8 cellular contexts compared by ENCODE assay signal in genomic region chr12:116539905-116540482, GRCh38. TPM values are rescaled to one million over a fixed set of nuclear protein-coding genes. Genes with fewer than 3 reads are reported as not detected.
DNase-seq lines count a peak whose midpoint lies in the region; ATAC-seq and TF ChIP-seq lines count a peak whose summit lies in the region.

No MANE protein-coding gene starts in this region.

- H4K8ac ChIP-seq in mesenchymal stem cell (ENCODE audit: low read length), result peak overlapping the region; percentile 81

- H3K18ac ChIP-seq in mesenchymal stem cell (ENCODE audit: low read depth in 1 of 2, low read length in 2 of 2), result peak overlapping the region in 1 of 2 experiments; percentile 10

- no peak for TF ChIP-seq CTCF in cardiac fibroblast (IDR thresholded peaks at IDR 0.05; ENCODE audit: low read depth, low read length)

- H2BK5ac ChIP-seq in mesenchymal stem cell (ENCODE audit: low read depth, low read length, poor library complexity, severe bottlenecking), result no peak overlapping the region

- no peak overlapping the region for H4K91ac ChIP-seq in mesenchymal stem cell (ENCODE audit: low read length)

- H3K9ac ChIP-seq in mesenchymal stem cell (ENCODE audit: low read length), result peak overlapping the region; percentile 69

- H2AK5ac ChIP-seq in mesenchymal stem cell (ENCODE audit: low read length, severe bottlenecking), result no peak overlapping the region

- peaks cover 17% of the 10 kb centered on the region for H3K4me1 ChIP-seq in mesenchymal stem cell (ENCODE audit: control insufficient read depth, insufficient read depth, low read depth, low read length)

- no peaks in the 10 kb centered on the region for H3K36me3 ChIP-seq in mesenchymal stem cell (ENCODE audit: control insufficient read depth in 1 of 2, insufficient read depth in 2 of 2, low read depth in 1 of 2, low read length in 2 of 2)

- H3K4ac ChIP-seq in mesenchymal stem cell (ENCODE audit: low read depth in 1 of 2, low read length in 2 of 2), result peak overlapping the region in 1 of 2 experiments; percentile 40

- ATAC-seq in GM19452 (IDR thresholded peaks at IDR 0.05; ENCODE audit: unreplicated experiment), result no peak
- no peak for ATAC-seq in GM19467 (IDR thresholded peaks at IDR 0.05; ENCODE audit: unreplicated experiment)

- H2BK12ac ChIP-seq in mesenchymal stem cell (ENCODE audit: low read length in 2 of 2), result peak overlapping the region; percentile 85 to 89

- H3K14ac ChIP-seq in mesenchymal stem cell (ENCODE audit: low read length in 2 of 2), result no peak overlapping the region

- H3K4me3 ChIP-seq in cardiac fibroblast (replicated peaks in 1 of 2; ENCODE audit: low read depth in 2 of 2, low read length in 2 of 2) (no peak overlapping the region), mesenchymal stem cell (ENCODE audit: insufficient read depth in 1 of 2, low read depth in 1 of 2, low read length in 2 of 2) (no peak overlapping the region)

- no peaks in the 10 kb centered on the region for H3K9me3 ChIP-seq in mesenchymal stem cell (ENCODE audit: control insufficient read depth, low read length)

- no peaks in the 10 kb centered on the region for H3K79me1 ChIP-seq in mesenchymal stem cell (replicated peaks; ENCODE audit: low read length, poor library complexity, severe bottlenecking)

- H3K4me2 ChIP-seq in mesenchymal stem cell (ENCODE audit: low read length, poor library complexity, severe bottlenecking), result no peak overlapping the region

- H3K27ac ChIP-seq in mesenchymal stem cell (ENCODE audit: low read length, poor library complexity, severe bottlenecking), result peak overlapping the region; percentile 32

- H3K27me3 ChIP-seq in mesenchymal stem cell (ENCODE audit: control insufficient read depth in 1 of 2, insufficient read depth in 1 of 2, low read length in 2 of 2), result no peaks in the 10 kb centered on the region

- peak overlapping the region; percentile 6 for H2BK15ac ChIP-seq in mesenchymal stem cell (ENCODE audit: low read depth, poor library complexity, severe bottlenecking)

- H2AFZ ChIP-seq in mesenchymal stem cell (ENCODE audit: low read depth, low read length), result no peak overlapping the region

- H3K23ac ChIP-seq in mesenchymal stem cell (ENCODE audit: low read length in 2 of 2), result no peak overlapping the region

- 33% methylated on average over 15 of the region's 17 CpGs for WGBS in mesenchymal stem cell

- DNase-seq in AG08395 (ENCODE audit: low spot score), result peak; percentile 44
- peak; percentile 62 for DNase-seq in NCI-H1694 treated with DMSO at 0.1 percent for 48 hours (lab: John Stamatoyannopoulos, UW)
- peak; percentile 24 to 80 for DNase-seq in cardiac fibroblast (ENCODE audit: low read depth in 2 of 2)
- DNase-seq in mesenchymal stem cell, result peak; percentile 64
- no peak for DNase-seq in GDM1 (lab: John Stamatoyannopoulos, UW)
- DNase-seq in stimulated activated CD4-positive, alpha-beta T cell treated with anti-CD3 and anti-CD28 coated beads, Interleukin-1b, Interleukin-23, amount 100 ng/mL, for 48 hours, result no peak

- no peak overlapping the region for H2BK120ac ChIP-seq in mesenchymal stem cell (ENCODE audit: low read depth, low read length)

RNA-seq across cellular contexts. Expression of gene MAP1LC3B2, which starts 19.2 kb away (rescaled TPM):
- 0.32 TPM for polyA plus RNA-seq in mesenchymal stem cell (2013, experiment 1 of 2)
- 0.60 TPM for polyA plus RNA-seq in mesenchymal stem cell (2013, experiment 2 of 2)

Comparison
In these comparisons a context has a peak if more than half of its experiments do, and no peak if none do; other contexts are left out.
1. DNase-seq: peak in AG08395 (single experiment), NCI-H1694 treated with DMSO at 0.1 percent for 48 hours (single experiment), cardiac fibroblast (2 of 2) and mesenchymal stem cell (single experiment); none in GDM1 (single experiment) and stimulated activated CD4-positive, alpha-beta T cell treated with anti-CD3 and anti-CD28 coated beads, Interleukin-1b, Interleukin-23, amount 100 ng/mL, for 48 hours (single experiment).